Comparison of ENCODE assay signal across 8 cellular contexts in the genomic region with DNA sequence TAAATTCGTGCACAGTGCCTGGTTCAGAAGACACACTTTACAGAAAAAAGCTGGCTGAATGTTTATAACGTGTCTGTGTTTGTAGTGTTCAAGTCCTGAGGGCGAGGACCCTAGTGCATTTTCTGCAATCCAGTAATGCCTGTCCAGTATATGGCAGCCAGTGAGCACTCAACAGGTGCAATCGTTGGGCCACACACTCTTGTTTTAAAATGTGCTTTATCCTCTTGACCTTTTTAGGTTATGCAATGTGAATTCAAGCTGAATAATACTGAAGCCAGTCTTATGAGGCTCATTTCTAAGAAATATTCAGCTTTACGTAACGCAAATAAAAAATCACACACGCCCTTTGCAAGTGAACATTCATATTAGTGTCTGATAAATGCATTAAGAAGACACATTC. TPM values are rescaled to one million over a fixed set of nuclear protein-coding genes. Genes with fewer than 3 reads are reported as not detected.
DNase-seq lines count a peak whose midpoint lies in the region; ATAC-seq, FAIRE-seq and TF ChIP-seq lines count a peak whose summit lies in the region.

No MANE protein-coding gene starts in this region.

- H4K20me1 ChIP-seq in HepG2 (ENCODE audit: insufficient read depth, low read length) = no peaks in the 10 kb centered on the region

- no peak for TF ChIP-seq POLR2A in HepG2 (IDR thresholded peaks at IDR 0.05; ENCODE audit: insufficient read depth in 1 of 2, low read depth in 2 of 2, low read length in 2 of 2)
- no peak for TF ChIP-seq POLR2A in thyroid gland (IDR thresholded peaks at IDR 0.05)

- H2AFZ ChIP-seq in HepG2 (ENCODE audit: low read length) = peak overlapping the region; percentile 33

- peak overlapping the region; percentile 61 for H3K27ac Mint-ChIP-seq in activated T-cell treated with anti-CD3 and anti-CD28 coated beads, Interleukin-2, amount 50 U/mL, for 24 hours
- no peak overlapping the region for H3K27ac Mint-ChIP-seq in activated naive CD8-positive, alpha-beta T cell treated with anti-CD3 and anti-CD28 coated beads, Interleukin-2, amount 50 U/mL, for 24 hours

- no peaks in the 10 kb centered on the region for H3K36me3 Mint-ChIP-seq in activated T-cell treated with anti-CD3 and anti-CD28 coated beads, Interleukin-2, amount 50 U/mL, for 24 hours (ENCODE audit: low read depth)
- H3K36me3 Mint-ChIP-seq in activated naive CD8-positive, alpha-beta T cell treated with anti-CD3 and anti-CD28 coated beads, Interleukin-2, amount 50 U/mL, for 24 hours (ENCODE audit: low read depth) = peaks cover 2% of the 10 kb centered on the region

- no peaks in the 10 kb centered on the region; a peak in 1 of 5 replicates for H3K27me3 ChIP-seq in HepG2 (ENCODE audit: control insufficient read depth in 1 of 2, insufficient read depth in 2 of 2, low read length in 2 of 2)
- no peaks in the 10 kb centered on the region for H3K27me3 ChIP-seq in thyroid gland

- no peak for FAIRE-seq in HepG2 (lab: Jason Lieb, UNC)
- no peak for FAIRE-seq in D721Med (lab: Jason Lieb, UNC)

- H3K4me2 ChIP-seq in HepG2 (ENCODE audit: low read depth, low read length) = peak overlapping the region; percentile 83

- peak overlapping the region; percentile 50 for H3K9ac ChIP-seq in HepG2 (ENCODE audit: insufficient read depth, low read depth, low read length)

- H3K27ac ChIP-seq in HepG2 (ENCODE audit: extremely low read length, insufficient read depth, low read length) (peak overlapping the region; percentile 2), thyroid gland (peak overlapping the region in 2 of 3 donors; percentile 69 to 71)

- CTCF ChIA-PET in HepG2 (lab: Yijun Ruan, JAX; ENCODE audit: low intra/inter-chr PET ratio, low total read pairs) = no interaction called here

- TF ChIP-seq RAD21 in HepG2 (CRISPR knock-in tag; IDR thresholded peaks at IDR 0.05) = no peak

- no peak for TF ChIP-seq CTCF in HepG2 (CRISPR knock-in tag; IDR thresholded peaks at IDR 0.05)
- no peak for TF ChIP-seq CTCF in thyroid gland (IDR thresholded peaks at IDR 0.05)
- no peak for TF ChIP-seq CTCF in D721Med (IDR thresholded peaks at IDR 0.05; ENCODE audit: insufficient read depth, missing control alignments)

- WGBS in HepG2 (ENCODE audit: low lambda C conversion rate) = 72% methylated on average over 7 of the region's 7 CpGs
- 40 to 47% methylated on average over 7 of the region's 7 CpGs for WGBS in thyroid gland, 2 donors

- intact Hi-C loops in HepG2 (cut with micrococcal nuclease; ENCODE audit: unreplicated experiment) = no loop called here
- intact Hi-C loops in thyroid gland (cut with DNase I) = loop anchor here (10.0 kb wide), 1 partner anchor 109 kb away; a partner anchor contains a TSS

- DNase-seq in activated T-cell treated with anti-CD3 and anti-CD28 coated beads, Interleukin-2, amount 50 U/mL, for 24 hours = no peak
- DNase-seq in activated T-cell treated with anti-CD3 and anti-CD28 coated beads, Interleukin-2, amount 50 U/mL, for 1 hour = no peak
- no peak for DNase-seq in activated naive CD8-positive, alpha-beta T cell treated with anti-CD3 and anti-CD28 coated beads, Interleukin-2, amount 50 U/mL, for 24 hours
- no peak for DNase-seq in HepG2 (ENCODE audit: low spot score)
- DNase-seq in thyroid gland = no peak
- DNase-seq in D721Med (ENCODE audit: insufficient read length, low spot score) = no peak
- DNase-seq in stimulated activated CD4-positive, alpha-beta T cell treated with anti-CD3 and anti-CD28 coated beads, Interleukin-1b, Interleukin-23, amount 100 ng/mL, for 48 hours = no peak

- H3K4me1 Mint-ChIP-seq in activated T-cell treated with anti-CD3 and anti-CD28 coated beads, Interleukin-2, amount 50 U/mL, for 24 hours (ENCODE audit: low read depth) = peaks cover 8% of the 10 kb centered on the region
- peaks cover 8% of the 10 kb centered on the region for H3K4me1 Mint-ChIP-seq in activated naive CD8-positive, alpha-beta T cell treated with anti-CD3 and anti-CD28 coated beads, Interleukin-2, amount 50 U/mL, for 24 hours

- TF ChIP-seq EP300 in HepG2 (IDR thresholded peaks at IDR 0.05; ENCODE audit: low read depth in 2 of 2, low read length in 2 of 2) (no peak), HepG2 (CRISPR knock-in tag; IDR thresholded peaks at IDR 0.05; ENCODE audit: borderline replicate concordance) (no peak)

- ATAC-seq in activated naive CD8-positive, alpha-beta T cell treated with anti-CD3 and anti-CD28 coated beads, Interleukin-2, amount 50 U/mL, for 24 hours = no peak
- ATAC-seq in HepG2 = no peak
- ATAC-seq in HG02571 (IDR thresholded peaks at IDR 0.05; ENCODE audit: unreplicated experiment) = no peak

- in situ Hi-C loops in HepG2 (cut with HindIII; ENCODE audit: extremely low pct_ligation_motif_present, low pct_unique_long_range_greater_than_20kb) = no loop called here

- H3K36me3 ChIP-seq in HepG2 (replicated peaks in 1 of 2; ENCODE audit: control insufficient read depth in 1 of 2, insufficient read depth in 2 of 2, low read length in 2 of 2) = peaks cover 0 to 4% of the 10 kb centered on the region in 2 experiments; a peak in 1 of 5 replicates
- no peaks in the 10 kb centered on the region for H3K36me3 ChIP-seq in thyroid gland

- peak overlapping the region; percentile 80 to 94 (median 90) for H3K4me3 ChIP-seq in HepG2 (replicated peaks in 1 of 3; ENCODE audit: insufficient read depth in 1 of 3, low read depth in 2 of 3, low read length in 3 of 3)
- no peak overlapping the region for H3K4me3 ChIP-seq in thyroid gland (replicated peaks in 1 of 3)

- H3K4me1 ChIP-seq in HepG2 (ENCODE audit: insufficient read depth, low read length) = peaks cover 14% of the 10 kb centered on the region
- H3K4me1 ChIP-seq in thyroid gland = peaks cover 5 to 18% of the 10 kb centered on the region in 2 donors

- H3K79me2 ChIP-seq in HepG2 (ENCODE audit: insufficient read depth, low read length) = no peaks in the 10 kb centered on the region

- peak overlapping the region; percentile 76 for H3K4me3 Mint-ChIP-seq in activated T-cell treated with anti-CD3 and anti-CD28 coated beads, Interleukin-2, amount 50 U/mL, for 24 hours
- H3K4me3 Mint-ChIP-seq in activated naive CD8-positive, alpha-beta T cell treated with anti-CD3 and anti-CD28 coated beads, Interleukin-2, amount 50 U/mL, for 24 hours = peak overlapping the region; percentile 74

- POLR2A ChIA-PET in HepG2 (lab: Yijun Ruan, JAX) = no interaction called here

- H3K27me3 Mint-ChIP-seq in activated T-cell treated with anti-CD3 and anti-CD28 coated beads, Interleukin-2, amount 50 U/mL, for 24 hours = peaks cover 9% of the 10 kb centered on the region
- peaks cover 17% of the 10 kb centered on the region for H3K27me3 Mint-ChIP-seq in activated naive CD8-positive, alpha-beta T cell treated with anti-CD3 and anti-CD28 coated beads, Interleukin-2, amount 50 U/mL, for 24 hours

- H3K9me3 ChIP-seq in HepG2 (ENCODE audit: low read length) = no peaks in the 10 kb centered on the region
- no peaks in the 10 kb centered on the region for H3K9me3 ChIP-seq in thyroid gland

- BruUV-seq in HepG2 (replicated peaks; lab: Mats Ljungman, UMichigan) = TSS peak; percentile 65

- no peaks in the 10 kb centered on the region for H3K9me3 Mint-ChIP-seq in activated T-cell treated with anti-CD3 and anti-CD28 coated beads, Interleukin-2, amount 50 U/mL, for 24 hours
- H3K9me3 Mint-ChIP-seq in activated naive CD8-positive, alpha-beta T cell treated with anti-CD3 and anti-CD28 coated beads, Interleukin-2, amount 50 U/mL, for 24 hours = no peaks in the 10 kb centered on the region

TF ChIP-seq in HepG2, 621 proteins besides CTCF, POLR2A, EP300 and RAD21 (continues in another document):
- TF ChIP-seq TARDBP (CRISPR knock-in tag; IDR thresholded peaks at IDR 0.05) (0 out of 2 replicates have a peak, but pooled peaks have one; percentile 24), ZNF773 (CRISPR knock-in tag; IDR thresholded peaks at IDR 0.05; ENCODE audit: borderline replicate concordance) (no peak), ZNF225 (CRISPR knock-in tag; IDR thresholded peaks at IDR 0.05) (no peak), PHF21A (CRISPR knock-in tag; IDR thresholded peaks at IDR 0.05) (0 out of 2 replicates have a peak, but pooled peaks have one; percentile 3)
- TF ChIP-seq, protein P1, sequence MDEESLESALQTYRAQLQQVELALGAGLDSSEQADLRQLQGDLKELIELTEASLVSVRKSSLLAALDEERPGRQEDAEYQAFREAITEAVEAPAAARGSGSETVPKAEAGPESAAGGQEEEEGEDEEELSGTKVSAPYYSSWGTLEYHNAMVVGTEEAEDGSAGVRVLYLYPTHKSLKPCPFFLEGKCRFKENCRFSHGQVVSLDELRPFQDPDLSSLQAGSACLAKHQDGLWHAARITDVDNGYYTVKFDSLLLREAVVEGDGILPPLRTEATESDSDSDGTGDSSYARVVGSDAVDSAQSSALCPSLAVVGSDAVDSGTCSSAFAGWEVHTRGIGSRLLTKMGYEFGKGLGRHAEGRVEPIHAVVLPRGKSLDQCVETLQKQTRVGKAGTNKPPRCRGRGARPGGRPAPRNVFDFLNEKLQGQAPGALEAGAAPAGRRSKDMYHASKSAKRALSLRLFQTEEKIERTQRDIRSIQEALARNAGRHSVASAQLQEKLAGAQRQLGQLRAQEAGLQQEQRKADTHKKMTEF (CRISPR knock-in tag; IDR thresholded peaks at IDR 0.05) = no peak

RNA-seq across cellular contexts. Expression of a gene that starts 0.8 kb away (rescaled TPM):
- total RNA-seq in HepG2 (2016; rRNA removed; fragmentation: Illumina TruSeq; extraction: Trizol) = 5.7 and 8.2 TPM in 2 replicates
- 15.1 and 17.4 TPM in 2 replicates for total RNA-seq in HepG2 (2016; cell fraction: cytosol; rRNA removed; fragmentation: Illumina TruSeq; extraction: Trizol; ENCODE audit: low read depth)
- total RNA-seq in HepG2 (2016; cell fraction: insoluble cytoplasmic fraction; rRNA removed; fragmentation: Illumina TruSeq; extraction: Trizol) = 5.7 and 6.1 TPM in 2 replicates
- total RNA-seq in HepG2 (2016; cell fraction: membrane; rRNA removed; fragmentation: Illumina TruSeq; extraction: Trizol) = 16.1 and 17.3 TPM in 2 replicates
- total RNA-seq in HepG2 (2016; cell fraction: nucleus; rRNA removed; fragmentation: Illumina TruSeq; extraction: Trizol) = 5.2 and 6.6 TPM in 2 replicates
- 7.2 and 7.9 TPM in 2 replicates for polyA plus RNA-seq in HepG2 (2011; rRNA removed)
- 4.0 and 5.1 TPM in 2 replicates for polyA plus RNA-seq in HepG2 (2011; cell fraction: cytosol; rRNA removed)
- 8.4 and 11.0 TPM in 2 replicates for polyA plus RNA-seq in HepG2 (2011; cell fraction: nucleus; rRNA removed)
- 4.8 and 6.5 TPM in 2 replicates for polyA plus RNA-seq in HepG2 (2012)
- polyA plus RNA-seq in HepG2 (2016; cell fraction: cytosol; fragmentation: Illumina TruSeq; extraction: Trizol; ENCODE audit: low read depth) = 19.8 and 22.7 TPM in 2 replicates
- polyA plus RNA-seq in HepG2 (2016; cell fraction: insoluble cytoplasmic fraction; fragmentation: Illumina TruSeq; extraction: Trizol; ENCODE audit: low read depth) = 6.6 TPM in 2 replicates
- 16.0 and 17.6 TPM in 2 replicates for polyA plus RNA-seq in HepG2 (2016; cell fraction: membrane; fragmentation: Illumina TruSeq; extraction: Trizol; ENCODE audit: low read depth)
- polyA plus RNA-seq in HepG2 (2016; cell fraction: nucleus; fragmentation: Illumina TruSeq; extraction: Trizol; ENCODE audit: insufficient read depth, low read depth) = 7.4 and 7.9 TPM in 2 replicates
- 4.1 TPM in 2 replicates for polyA minus RNA-seq in HepG2 (2011; rRNA and poly(A)+ RNA removed; ENCODE audit: low replicate concordance)
- polyA minus RNA-seq in HepG2 (2011; cell fraction: cytosol; rRNA and poly(A)+ RNA removed) = 1.8 and 4.4 TPM in 2 replicates
- polyA minus RNA-seq in HepG2 (2011; cell fraction: nucleus; rRNA and poly(A)+ RNA removed) = 12.1 and 12.6 TPM in 2 replicates
- 10 to 100 TPM; 32.0 to 86.3 (median 44.0) TPM for total RNA-seq in thyroid gland

Comparison
In these comparisons a context has a peak if more than half of its experiments do, and no peak if none do; other contexts are left out.
1. H3K4me3 ChIP-seq: peak in HepG2 (3 of 3); none in thyroid gland (0 of 3).